Comparison of ENCODE assay signal across 2 cellular contexts in the genomic region with DNA sequence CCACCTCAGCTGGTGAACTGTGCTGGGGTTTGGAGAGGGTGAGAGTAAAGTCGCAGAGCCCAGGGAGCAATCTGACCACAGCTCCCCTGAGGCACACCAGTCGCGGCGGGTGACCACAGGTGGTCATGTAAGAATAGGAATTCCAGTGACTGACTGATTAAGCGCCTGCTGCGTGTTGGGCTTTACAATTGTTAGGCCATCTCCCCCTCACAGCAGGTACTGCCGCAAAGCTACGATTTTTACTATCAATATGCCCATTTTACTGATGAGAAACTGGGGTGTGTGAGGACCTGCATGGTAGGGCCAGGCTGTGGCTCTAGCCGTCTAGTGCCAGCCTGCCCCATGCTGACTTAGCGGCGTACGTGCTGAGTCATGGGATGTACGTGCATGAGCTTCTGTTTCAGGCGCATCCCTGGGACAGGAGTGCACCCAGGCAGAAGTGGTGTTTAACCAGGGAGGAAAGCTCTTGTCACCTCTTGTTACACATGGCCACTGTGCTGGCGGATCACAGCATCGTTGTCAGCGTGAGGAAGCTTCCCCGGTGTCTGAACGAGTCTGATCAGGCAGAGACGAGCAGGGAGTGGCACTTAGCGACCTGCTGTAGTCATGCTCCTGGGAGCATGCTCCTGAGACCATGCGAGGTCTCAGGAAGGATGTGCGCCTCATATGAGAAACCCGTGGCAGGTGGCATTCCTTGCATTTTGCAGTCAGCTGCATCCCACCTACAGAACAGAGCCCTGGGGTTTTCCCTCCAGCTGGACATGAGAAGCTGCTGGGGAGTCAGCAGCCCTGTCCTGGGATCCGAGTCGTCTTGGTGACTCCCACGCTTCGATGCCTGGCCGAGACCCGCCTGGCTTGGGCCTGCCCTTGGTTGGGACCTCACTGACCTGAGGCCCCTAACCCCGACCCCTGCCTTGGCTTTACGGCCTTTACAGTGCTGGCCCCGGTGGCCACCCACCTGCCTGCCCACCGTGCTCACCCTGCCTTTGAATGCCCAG.
A peak's percentile ranks its signal among the peaks of the same experiment; 100 is the strongest.
TF ChIP-seq lines count a peak whose summit lies in the region.

No MANE protein-coding gene starts in this region.

TF ChIP-seq in HEK293, 187 proteins besides CTCF, POLR2A, EP300 and RAD21 (continued from another document and continues in another):
- TF ChIP-seq, protein P1, sequence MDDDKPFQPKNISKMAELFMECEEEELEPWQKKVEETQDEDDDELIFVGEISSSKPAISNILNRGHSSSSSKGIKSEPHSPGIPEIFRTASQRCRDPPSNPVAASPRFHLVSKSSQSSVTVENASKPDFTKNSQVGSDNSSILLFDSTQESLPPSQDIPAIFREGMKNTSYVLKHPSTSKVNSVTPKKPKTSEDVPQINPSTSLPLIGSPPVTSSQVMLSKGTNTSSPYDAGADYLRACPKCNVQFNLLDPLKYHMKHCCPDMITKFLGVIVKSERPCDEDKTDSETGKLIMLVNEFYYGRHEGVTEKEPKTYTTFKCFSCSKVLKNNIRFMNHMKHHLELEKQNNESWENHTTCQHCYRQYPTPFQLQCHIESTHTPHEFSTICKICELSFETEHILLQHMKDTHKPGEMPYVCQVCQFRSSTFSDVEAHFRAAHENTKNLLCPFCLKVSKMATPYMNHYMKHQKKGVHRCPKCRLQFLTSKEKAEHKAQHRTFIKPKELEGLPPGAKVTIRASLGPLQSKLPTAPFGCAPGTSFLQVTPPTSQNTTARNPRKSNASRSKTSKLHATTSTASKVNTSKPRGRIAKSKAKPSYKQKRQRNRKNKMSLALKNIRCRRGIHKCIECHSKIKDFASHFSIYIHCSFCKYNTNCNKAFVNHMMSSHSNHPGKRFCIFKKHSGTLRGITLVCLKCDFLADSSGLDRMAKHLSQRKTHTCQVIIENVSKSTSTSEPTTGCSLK (tag by site-specific recombination; IDR thresholded peaks at IDR 0.05): no peak
- TF ChIP-seq ZNF510 (tag by site-specific recombination; IDR thresholded peaks at IDR 0.05; ENCODE audit: insufficient replicate concordance) (no peak), SP7 (tag by site-specific recombination; IDR thresholded peaks at IDR 0.05) (no peak), ZNF670 (tag by site-specific recombination; IDR thresholded peaks at IDR 0.05; ENCODE audit: low read depth) (no peak), ZNF239 (tag by site-specific recombination; IDR thresholded peaks at IDR 0.05) (no peak), ZNF248 (tag by site-specific recombination; IDR thresholded peaks at IDR 0.05) (no peak), ZNF221 (tag by site-specific recombination; IDR thresholded peaks at IDR 0.05; ENCODE audit: borderline replicate concordance) (no peak), ZNF19 (tag by site-specific recombination; IDR thresholded peaks at IDR 0.05; ENCODE audit: low read depth) (no peak), SCRT2 (tag by site-specific recombination; IDR thresholded peaks at IDR 0.05) (peak; percentile 83), ZNF704 (tag by site-specific recombination; IDR thresholded peaks at IDR 0.05) (no peak), ZNF366 (tag by site-specific recombination; conservative IDR thresholded peaks at IDR 0.05) (no peak), SCRT1 (tag by site-specific recombination; IDR thresholded peaks at IDR 0.05; ENCODE audit: borderline replicate concordance) (0 out of 2 replicates have a peak, but pooled peaks have one; percentile 42), ZNF18 (tag by site-specific recombination; IDR thresholded peaks at IDR 0.05) (no peak), ZNF747 (tag by site-specific recombination; IDR thresholded peaks at IDR 0.05) (no peak), ZSCAN23 (tag by site-specific recombination; IDR thresholded peaks at IDR 0.05) (no peak), ZNF416 (tag by site-specific recombination; IDR thresholded peaks at IDR 0.05) (no peak)
- TF ChIP-seq, protein P2, sequence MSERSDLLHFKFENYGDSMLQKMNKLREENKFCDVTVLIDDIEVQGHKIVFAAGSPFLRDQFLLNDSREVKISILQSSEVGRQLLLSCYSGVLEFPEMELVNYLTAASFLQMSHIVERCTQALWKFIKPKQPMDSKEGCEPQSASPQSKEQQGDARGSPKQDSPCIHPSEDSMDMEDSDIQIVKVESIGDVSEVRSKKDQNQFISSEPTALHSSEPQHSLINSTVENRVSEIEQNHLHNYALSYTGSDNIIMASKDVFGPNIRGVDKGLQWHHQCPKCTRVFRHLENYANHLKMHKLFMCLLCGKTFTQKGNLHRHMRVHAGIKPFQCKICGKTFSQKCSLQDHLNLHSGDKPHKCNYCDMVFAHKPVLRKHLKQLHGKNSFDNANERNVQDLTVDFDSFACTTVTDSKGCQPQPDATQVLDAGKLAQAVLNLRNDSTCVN (tag by site-specific recombination; optimal IDR thresholded peaks at IDR 0.05): no peak
- TF ChIP-seq, protein P3, sequence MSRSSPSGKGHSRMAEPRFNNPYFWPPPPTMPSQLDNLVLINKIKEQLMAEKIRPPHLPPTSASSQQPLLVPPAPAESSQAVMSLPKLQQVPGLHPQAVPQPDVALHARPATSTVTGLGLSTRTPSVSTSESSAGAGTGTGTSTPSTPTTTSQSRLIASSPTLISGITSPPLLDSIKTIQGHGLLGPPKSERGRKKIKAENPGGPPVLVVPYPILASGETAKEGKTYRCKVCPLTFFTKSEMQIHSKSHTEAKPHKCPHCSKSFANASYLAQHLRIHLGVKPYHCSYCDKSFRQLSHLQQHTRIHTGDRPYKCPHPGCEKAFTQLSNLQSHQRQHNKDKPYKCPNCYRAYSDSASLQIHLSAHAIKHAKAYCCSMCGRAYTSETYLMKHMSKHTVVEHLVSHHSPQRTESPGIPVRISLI (tag by site-specific recombination; IDR thresholded peaks at IDR 0.05): no peak

TF ChIP-seq in WTC11, 78 proteins besides CTCF, POLR2A, EP300 and RAD21 (continued from another document):
- TF ChIP-seq, protein P4, sequence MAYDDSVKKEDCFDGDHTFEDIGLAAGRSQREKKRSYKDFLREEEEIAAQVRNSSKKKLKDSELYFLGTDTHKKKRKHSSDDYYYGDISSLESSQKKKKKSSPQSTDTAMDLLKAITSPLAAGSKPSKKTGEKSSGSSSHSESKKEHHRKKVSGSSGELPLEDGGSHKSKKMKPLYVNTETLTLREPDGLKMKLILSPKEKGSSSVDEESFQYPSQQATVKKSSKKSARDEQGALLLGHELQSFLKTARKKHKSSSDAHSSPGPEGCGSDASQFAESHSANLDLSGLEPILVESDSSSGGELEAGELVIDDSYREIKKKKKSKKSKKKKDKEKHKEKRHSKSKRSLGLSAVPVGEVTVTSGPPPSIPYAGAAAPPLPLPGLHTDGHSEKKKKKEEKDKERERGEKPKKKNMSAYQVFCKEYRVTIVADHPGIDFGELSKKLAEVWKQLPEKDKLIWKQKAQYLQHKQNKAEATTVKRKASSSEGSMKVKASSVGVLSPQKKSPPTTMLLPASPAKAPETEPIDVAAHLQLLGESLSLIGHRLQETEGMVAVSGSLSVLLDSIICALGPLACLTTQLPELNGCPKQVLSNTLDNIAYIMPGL (CRISPR knock-in tag; IDR thresholded peaks at IDR 0.05): no peak
- TF ChIP-seq ETV6 (CRISPR knock-in tag; IDR thresholded peaks at IDR 0.05) (0 out of 2 replicates have a peak, but pooled peaks have one; percentile 30), NFE2L1 (CRISPR knock-in tag; IDR thresholded peaks at IDR 0.05) (peak; percentile 78; the same call in 1 of the 2 replicates), ZNF121 (CRISPR knock-in tag; IDR thresholded peaks at IDR 0.05) (peak; percentile 95), GRHL2 (CRISPR knock-in tag; IDR thresholded peaks at IDR 0.05; ENCODE audit: insufficient replicate concordance, severe bottlenecking) (no peak)
